In the genomic region with DNA sequence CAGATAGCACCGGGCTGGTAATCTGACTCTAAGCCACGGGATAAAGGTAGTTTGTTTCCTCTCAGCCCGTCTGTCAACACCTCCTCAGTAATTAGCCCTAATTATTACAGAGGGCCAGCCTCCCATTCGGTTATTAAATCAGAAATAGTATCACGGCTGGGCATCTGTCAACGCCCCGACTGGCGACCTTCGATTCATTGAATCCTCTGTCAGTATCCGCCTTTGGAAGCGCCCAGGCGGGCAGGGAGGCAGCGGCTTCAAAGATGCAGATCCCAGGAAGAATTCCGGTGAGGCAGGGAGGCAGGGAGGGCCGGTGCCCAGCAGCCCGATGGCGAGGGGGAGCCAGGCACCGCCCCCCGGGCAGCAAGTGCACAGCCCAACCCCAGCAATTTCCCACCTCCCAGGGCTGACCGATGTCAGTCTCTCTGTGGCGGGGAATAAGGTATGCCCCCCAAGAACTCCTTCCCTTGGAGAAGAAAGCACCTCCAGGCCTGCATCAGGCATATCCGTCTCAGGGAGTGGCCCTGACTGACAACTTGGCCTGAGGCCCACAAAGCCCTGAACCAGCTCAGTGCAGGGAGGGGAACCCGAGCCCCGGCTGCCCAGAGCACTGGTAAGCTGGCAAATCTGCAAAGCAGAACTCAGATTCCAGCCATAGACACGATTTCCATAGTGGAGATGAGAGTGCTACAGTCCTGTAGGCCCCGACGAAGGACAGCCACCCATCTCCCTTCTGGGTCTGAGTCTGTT, we compare ENCODE assay signal across 12 cellular contexts. TPM values are rescaled to one million over a fixed set of nuclear protein-coding genes. Genes with fewer than 3 reads are reported as not detected.
DNase-seq lines count a peak whose midpoint lies in the region; ATAC-seq, FAIRE-seq and TF ChIP-seq lines count a peak whose summit lies in the region.
"Had no signal": no experiment of that assay in that cellular context is flagged by ENCODE, and none has a peak within 500 bp of the region (broad histone marks: within the 10 kb centered on the region; RNA-seq: fewer than 3 reads in every experiment).

No MANE protein-coding gene starts in this region.

- no peak overlapping the region for H2BK120ac ChIP-seq in neuronal stem cell (ENCODE audit: low read depth, low read length)

- no peak overlapping the region for H2BK15ac ChIP-seq in neuronal stem cell (ENCODE audit: low read length)

- H3K36me3 ChIP-seq in BLaER1 (peaks cover 16% of the 10 kb centered on the region), K562 (ENCODE audit: control insufficient read depth, insufficient read depth, low read length) (peaks cover 13% of the 10 kb centered on the region), neuronal stem cell (replicated peaks in 1 of 2; ENCODE audit: control insufficient read depth in 2 of 2, insufficient read depth in 2 of 2, low read length in 2 of 2) (peaks cover 10 to 13% of the 10 kb centered on the region in 2 donors)

- H2AFZ ChIP-seq in K562 (ENCODE audit: low read depth, low read length) (no peak overlapping the region), neuronal stem cell (ENCODE audit: low read length) (no peak overlapping the region)

- H2AK5ac ChIP-seq in neuronal stem cell (ENCODE audit: low read depth, low read length), result peak overlapping the region; percentile 71

- peak overlapping the region; percentile 74 for H3K27ac ChIP-seq in BLaER1
- no peak overlapping the region for H3K27ac ChIP-seq in K562 (ENCODE audit: extremely low read depth, low read depth, low read length)
- H3K27ac ChIP-seq in neuronal stem cell (replicated peaks; ENCODE audit: low read length), result peak overlapping the region; percentile 36

- H3K9me1 ChIP-seq in K562 (ENCODE audit: control insufficient read depth, insufficient read depth, low read length), result peaks cover 4% of the 10 kb centered on the region

- no peak overlapping the region for H3K4ac ChIP-seq in neuronal stem cell (ENCODE audit: low read length)

- POLR2A ChIA-PET in K562 (lab: Yijun Ruan, JAX), result interaction anchor here (0.6 to 13.6 kb wide), 6 partner anchors 7 to 133 kb away, joined by 3 to 247 read pairs (median 32); a partner anchor contains a TSS

- no peak overlapping the region for H3K9ac ChIP-seq in BLaER1
- H3K9ac ChIP-seq in K562 (ENCODE audit: insufficient read depth in 1 of 2, low read depth in 2 of 2, low read length in 2 of 2), result peak overlapping the region in 1 of 2 experiments; percentile 53; a peak in 2 of 4 replicates
- H3K9ac ChIP-seq in neuronal stem cell (ENCODE audit: low read depth, low read length, poor library complexity), result no peak overlapping the region

- H3K4me3 ChIP-seq in BLaER1, result no peak overlapping the region
- no peak overlapping the region for H3K4me3 ChIP-seq in K562
- no peak overlapping the region for H3K4me3 ChIP-seq in neuronal stem cell (ENCODE audit: low read length in 2 of 2)

- WGBS in K562 (ENCODE audit: insufficient coverage, low coverage, missing lambda C conversion rate), result 75% methylated on average over 27 of the region's 27 CpGs
- no CpG with 5 or more reads among the region's 27 CpGs for WGBS in neuronal stem cell (ENCODE audit: extremely low coverage in 2 of 2, insufficient read length in 2 of 2, insufficient replicate concordance in 1 of 2), 2 donors

- in situ Hi-C loops in K562 (cut with MboI), result no loop called here

- DNase-seq in NCI-H1417 (lab: John Stamatoyannopoulos, UW) (peak in 2 of 3 experiments; percentile 43 to 85), K562 (ENCODE audit: extremely low read depth in 1 of 4, low spot score in 3 of 4) (peak in 1 of 4 experiments; percentile 37), neuronal stem cell (ENCODE audit: low spot score) (no peak)
- no peak for DNase-seq in stimulated activated CD4-positive, alpha-beta T cell treated with anti-CD3 and anti-CD28 coated beads, Interleukin-4, amount 100 ng/mL, for 24 hours
- DNase-seq in central memory CD4-positive, alpha-beta T cell, result no peak
- DNase-seq: activated CD4-positive, alpha-beta T cell treated with anti-CD3 and anti-CD28 coated beads for 48 hours; activated effector memory CD4-positive, alpha-beta T cell treated with Interleukin-2 at 50 U/mL for 16 hours; immature natural killer cell; SW 1271 had no signal

- H3K18ac ChIP-seq in neuronal stem cell (ENCODE audit: low read length), result peak overlapping the region; percentile 40

- CTCF ChIA-PET in K562 (lab: Yijun Ruan, JAX; ENCODE audit: low intra/inter-chr PET ratio), result interaction anchor here (0.6 kb wide), 1 partner anchor 13 kb away, joined by 3 read pairs; no protein-coding TSS in a partner anchor

- FAIRE-seq in K562 (lab: Jason Lieb, UNC), result no peak

- H4K91ac ChIP-seq in neuronal stem cell (ENCODE audit: low read depth, low read length, poor library complexity), result no peak overlapping the region

- no peak for TF ChIP-seq RAD21 in K562 (CRISPR knock-in tag; conservative IDR thresholded peaks at IDR 0.05 in 1 of 2, IDR thresholded peaks at IDR 0.05 in 1 of 2)

- H3K79me2 ChIP-seq in K562 (ENCODE audit: control insufficient read depth, insufficient read depth, low read length), result peaks cover 4% of the 10 kb centered on the region

- ATAC-seq in K562 (0 out of 3 replicates have a peak, but pooled peaks have one; percentile 4), HG03565 (IDR thresholded peaks at IDR 0.05; ENCODE audit: unreplicated experiment) (no peak), HG02981 (IDR thresholded peaks at IDR 0.05; ENCODE audit: unreplicated experiment) (no peak)

- peaks cover 11% of the 10 kb centered on the region for H3K79me1 ChIP-seq in neuronal stem cell (ENCODE audit: low read depth, low read length)

- peaks cover 82% of the 10 kb centered on the region for H4K20me1 ChIP-seq in BLaER1
- H4K20me1 ChIP-seq in K562 (replicated peaks; ENCODE audit: control insufficient read depth, insufficient read depth, low read length), result peaks cover 35% of the 10 kb centered on the region

- no peak overlapping the region for H2BK5ac ChIP-seq in neuronal stem cell (ENCODE audit: low read length)

- no peak overlapping the region for H3K14ac ChIP-seq in neuronal stem cell (ENCODE audit: low read length)

- peak overlapping the region; percentile 81 for H3K4me2 ChIP-seq in BLaER1
- H3K4me2 ChIP-seq in K562 (ENCODE audit: insufficient read depth, low read length), result no peak overlapping the region
- H3K4me2 ChIP-seq in neuronal stem cell (ENCODE audit: insufficient read depth, low read length, poor library complexity, severe bottlenecking), result no peak overlapping the region

- H3K27me3 ChIP-seq in BLaER1 (no peaks in the 10 kb centered on the region), K562 (ENCODE audit: control insufficient read depth in 2 of 2, insufficient read depth in 2 of 2, low read length in 2 of 2) (no peaks in the 10 kb centered on the region), neuronal stem cell (ENCODE audit: control insufficient read depth in 3 of 3, insufficient read depth in 3 of 3, low read depth in 1 of 3, low read length in 3 of 3) (no peaks in the 10 kb centered on the region)

- no TSS peak for BruUV-seq in K562 (replicated peaks; lab: Mats Ljungman, UMichigan)

- H3K9me3 ChIP-seq in BLaER1 (no peaks in the 10 kb centered on the region), K562 (replicated peaks; ENCODE audit: control insufficient read depth, insufficient read depth, low read depth, low read length) (peaks cover 5% of the 10 kb centered on the region; the same call in 1 of the 2 replicates), neuronal stem cell (replicated peaks in 1 of 2; ENCODE audit: control insufficient read depth in 2 of 2, insufficient read depth in 1 of 2, low read depth in 1 of 2, low read length in 2 of 2) (peaks cover 6 to 9% of the 10 kb centered on the region in 2 donors)

- intact Hi-C loops in K562 (cut with micrococcal nuclease), result no loop called here

- no peak for TF ChIP-seq POLR2A in K562 (conservative IDR thresholded peaks at IDR 0.05)

- no peak overlapping the region for H2BK12ac ChIP-seq in neuronal stem cell (ENCODE audit: low read length)

- H4K8ac ChIP-seq in neuronal stem cell (ENCODE audit: low read depth, low read length), result no peak overlapping the region

- H3K4me1 ChIP-seq in BLaER1 (peaks cover 64% of the 10 kb centered on the region), K562 (replicated peaks in 1 of 2; ENCODE audit: control insufficient read depth in 2 of 2, insufficient read depth in 2 of 2, low read length in 2 of 2) (peaks cover 0 to 43% of the 10 kb centered on the region in 2 experiments; a peak in 2 of 5 replicates), neuronal stem cell (ENCODE audit: control insufficient read depth in 2 of 2, insufficient read depth in 1 of 2, low read depth in 1 of 2, low read length in 2 of 2) (peaks cover 0 to 15% of the 10 kb centered on the region in 2 donors)

- no peak for TF ChIP-seq EP300 in K562 (IDR thresholded peaks at IDR 0.05; ENCODE audit: low read length)

- peak overlapping the region; percentile 22 for H3K23ac ChIP-seq in neuronal stem cell (ENCODE audit: low read depth, low read length, poor library complexity)

- no peak for TF ChIP-seq CTCF in K562 (IDR thresholded peaks at IDR 0.05 in 2 of 3, conservative IDR thresholded peaks at IDR 0.05 in 1 of 3; ENCODE audit: insufficient read depth in 2 of 3, low read depth in 1 of 3, low read length in 3 of 3)

RNA-seq across cellular contexts. Expression of a gene that starts 11.4 kb away (rescaled TPM):
- total RNA-seq in K562 (2011; cell fraction: chromatin; rRNA removed; ENCODE audit: low replicate concordance), result 5.3 and 21.3 TPM in 2 replicates
- total RNA-seq in K562 (2011; cell fraction: nucleolus; rRNA removed), result 21.8 and 25.5 TPM in 2 replicates
- total RNA-seq in K562 (2011; cell fraction: nucleoplasm; rRNA removed), result 7.3 and 7.8 TPM in 2 replicates
- total RNA-seq in K562 (2014; rRNA removed) (48.9 and 69.1 TPM in 2 replicates), K562 (2014; rRNA removed; fragmentation: Illumina TruSeq; extraction: Trizol) (0.57 and 0.84 TPM in 2 replicates), K562 (2015; rRNA removed; fragmentation: Illumina TruSeq; extraction: Trizol) (17.8 and 20.6 TPM in 2 replicates), K562 (2021) (50.5 and 55.3 TPM in 2 replicates)
- polyA plus RNA-seq in K562 (2011; rRNA removed) (10.2 and 35.0 TPM in 2 replicates), K562 (2014; fragmentation: Illumina TruSeq; extraction: Trizol) (1.9 and 18.0 TPM in 2 replicates), K562 (2014; fragmentation: Nextera tagmentation; extraction: Ambion mirVana) (1 to 10 TPM in 1 of 2 experiments, under 1 TPM in 1; 0.56 to 3.5 TPM), K562 (2014; rRNA removed) (40.7 and 41.3 TPM in 2 replicates)
- polyA plus RNA-seq in K562 (2011; cell fraction: cytosol; rRNA removed), result 37.2 and 43.8 TPM in 2 replicates
- 33.2 and 43.3 TPM in 2 replicates for polyA plus RNA-seq in K562 (2011; cell fraction: nucleus; rRNA removed)
- 42.2 and 62.2 TPM in 2 replicates for polyA plus RNA-seq in K562 (2012)
- polyA minus RNA-seq in K562 (2011; rRNA and poly(A)+ RNA removed), result 2.8 and 3.7 TPM in 2 replicates
- polyA minus RNA-seq in K562 (2011; cell fraction: cytosol; rRNA and poly(A)+ RNA removed), result 13.2 and 33.0 TPM in 2 replicates
- polyA minus RNA-seq in K562 (2011; cell fraction: nucleus; rRNA and poly(A)+ RNA removed), result 12.0 and 14.3 TPM in 2 replicates
- 7.9 TPM for polyA plus RNA-seq in neuronal stem cell (2013, experiment 1 of 2)
- polyA plus RNA-seq in neuronal stem cell (2013, experiment 2 of 2), result 8.3 TPM

RNA-seq across cellular contexts. Expression of a gene that starts 11.4 kb away (rescaled TPM):
- total RNA-seq in K562 (2011; cell fraction: chromatin; rRNA removed; ENCODE audit: low replicate concordance), result 82.4 and 192 TPM in 2 replicates
- total RNA-seq in K562 (2011; cell fraction: nucleolus; rRNA removed), result 134 and 166 TPM in 2 replicates
- total RNA-seq in K562 (2011; cell fraction: nucleoplasm; rRNA removed), result 107 and 110 TPM in 2 replicates
- total RNA-seq in K562 (2014; rRNA removed) (32.5 and 42.0 TPM in 2 replicates), K562 (2014; rRNA removed; fragmentation: Illumina TruSeq; extraction: Trizol) (16.3 and 19.8 TPM in 2 replicates), K562 (2015; rRNA removed; fragmentation: Illumina TruSeq; extraction: Trizol) (26.2 and 28.8 TPM in 2 replicates), K562 (2021) (75.4 and 75.5 TPM in 2 replicates)
- polyA plus RNA-seq in K562 (2011; rRNA removed) (32.7 and 82.6 TPM in 2 replicates), K562 (2014; fragmentation: Illumina TruSeq; extraction: Trizol) (39.2 and 40.1 TPM in 2 replicates), K562 (2014; fragmentation: Nextera tagmentation; extraction: Ambion mirVana) (10 to 100 TPM; 23.6 to 33.7 TPM), K562 (2014; rRNA removed) (28.2 and 31.2 TPM in 2 replicates)
- polyA plus RNA-seq in K562 (2011; cell fraction: cytosol; rRNA removed), result 68.8 and 74.9 TPM in 2 replicates
- 124 and 157 TPM in 2 replicates for polyA plus RNA-seq in K562 (2011; cell fraction: nucleus; rRNA removed)
- 40.3 and 56.9 TPM in 2 replicates for polyA plus RNA-seq in K562 (2012)
- polyA minus RNA-seq in K562 (2011; rRNA and poly(A)+ RNA removed), result 49.5 and 66.5 TPM in 2 replicates
- polyA minus RNA-seq in K562 (2011; cell fraction: cytosol; rRNA and poly(A)+ RNA removed), result 31.7 and 46.0 TPM in 2 replicates
- 42.7 and 85.4 TPM in 2 replicates for polyA minus RNA-seq in K562 (2011; cell fraction: nucleus; rRNA and poly(A)+ RNA removed)
- 9.7 TPM for polyA plus RNA-seq in neuronal stem cell (2013, experiment 1 of 2)
- polyA plus RNA-seq in neuronal stem cell (2013, experiment 2 of 2), result 10.2 TPM

Comparison
In these comparisons a context has a peak if more than half of its experiments do, and no peak if none do; other contexts are left out.
1. DNase-seq: peak in NCI-H1417 (2 of 3); none in neuronal stem cell (single experiment), stimulated activated CD4-positive, alpha-beta T cell treated with anti-CD3 and anti-CD28 coated beads, Interleukin-4, amount 100 ng/mL, for 24 hours (single experiment) and central memory CD4-positive, alpha-beta T cell (single experiment).